1 cellular context compared by ENCODE assay signal in the genomic region with DNA sequence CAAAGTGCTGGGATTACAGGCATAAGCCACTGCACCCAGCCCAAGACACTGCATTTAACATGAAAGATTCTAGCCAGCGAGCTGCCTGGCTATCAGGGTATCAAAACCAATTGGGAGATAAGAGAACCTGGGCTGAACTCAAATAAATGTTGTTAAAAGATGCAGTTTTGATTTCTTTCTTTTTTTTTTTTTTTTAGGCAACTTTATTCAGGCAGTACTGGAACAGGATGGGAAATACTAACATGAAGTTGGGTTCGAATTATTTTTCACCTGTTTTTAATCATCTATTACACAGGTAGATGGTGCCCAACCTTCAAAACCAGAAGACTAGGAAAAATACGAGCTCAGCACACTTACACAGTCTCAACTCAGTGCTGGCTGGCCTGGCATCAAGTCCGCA.
TF ChIP-seq lines count a peak whose summit lies in the region.

No MANE protein-coding gene starts in this region.

TF ChIP-seq in SK-N-SH treated with all-trans-retinoic acid at 6 μM for 48 hours, 23 proteins besides CTCF, POLR2A, EP300 and RAD21:
- TF ChIP-seq GLIS3 (CRISPR knock-in tag; IDR thresholded peaks at IDR 0.05) (no peak), SNAI2 (CRISPR knock-in tag; IDR thresholded peaks at IDR 0.05) (no peak), POU6F1 (CRISPR knock-in tag; IDR thresholded peaks at IDR 0.05; ENCODE audit: borderline replicate concordance, low read depth) (no peak), ZNF70 (CRISPR knock-in tag; IDR thresholded peaks at IDR 0.05) (no peak), CREB5 (CRISPR knock-in tag; IDR thresholded peaks at IDR 0.05; ENCODE audit: low read depth) (no peak), CSDC2 (CRISPR knock-in tag; IDR thresholded peaks at IDR 0.05) (no peak), OSR1 (CRISPR knock-in tag; IDR thresholded peaks at IDR 0.05) (no peak), TCF4 (CRISPR knock-in tag; IDR thresholded peaks at IDR 0.05; ENCODE audit: borderline replicate concordance) (no peak), RARB (CRISPR knock-in tag; IDR thresholded peaks at IDR 0.05) (no peak), ZNF565 (CRISPR knock-in tag; conservative IDR thresholded peaks at IDR 0.05; ENCODE audit: low read depth) (no peak), ARNTL (CRISPR knock-in tag; IDR thresholded peaks at IDR 0.05; ENCODE audit: borderline replicate concordance, low read depth) (no peak), ZC3H10 (CRISPR knock-in tag; IDR thresholded peaks at IDR 0.05) (no peak), ZNF8 (CRISPR knock-in tag; IDR thresholded peaks at IDR 0.05) (no peak), BACH2 (CRISPR knock-in tag; IDR thresholded peaks at IDR 0.05; ENCODE audit: borderline replicate concordance) (no peak), ZFP30 (CRISPR knock-in tag; IDR thresholded peaks at IDR 0.05) (no peak), ZFP3 (CRISPR knock-in tag; IDR thresholded peaks at IDR 0.05) (no peak), TOX (CRISPR knock-in tag; IDR thresholded peaks at IDR 0.05; ENCODE audit: borderline replicate concordance) (no peak), ESRRG (CRISPR knock-in tag; IDR thresholded peaks at IDR 0.05) (no peak), PPARA (CRISPR knock-in tag; IDR thresholded peaks at IDR 0.05; ENCODE audit: borderline replicate concordance) (no peak)
